ENCODE assay signal across 9 cellular contexts in the genomic region with DNA sequence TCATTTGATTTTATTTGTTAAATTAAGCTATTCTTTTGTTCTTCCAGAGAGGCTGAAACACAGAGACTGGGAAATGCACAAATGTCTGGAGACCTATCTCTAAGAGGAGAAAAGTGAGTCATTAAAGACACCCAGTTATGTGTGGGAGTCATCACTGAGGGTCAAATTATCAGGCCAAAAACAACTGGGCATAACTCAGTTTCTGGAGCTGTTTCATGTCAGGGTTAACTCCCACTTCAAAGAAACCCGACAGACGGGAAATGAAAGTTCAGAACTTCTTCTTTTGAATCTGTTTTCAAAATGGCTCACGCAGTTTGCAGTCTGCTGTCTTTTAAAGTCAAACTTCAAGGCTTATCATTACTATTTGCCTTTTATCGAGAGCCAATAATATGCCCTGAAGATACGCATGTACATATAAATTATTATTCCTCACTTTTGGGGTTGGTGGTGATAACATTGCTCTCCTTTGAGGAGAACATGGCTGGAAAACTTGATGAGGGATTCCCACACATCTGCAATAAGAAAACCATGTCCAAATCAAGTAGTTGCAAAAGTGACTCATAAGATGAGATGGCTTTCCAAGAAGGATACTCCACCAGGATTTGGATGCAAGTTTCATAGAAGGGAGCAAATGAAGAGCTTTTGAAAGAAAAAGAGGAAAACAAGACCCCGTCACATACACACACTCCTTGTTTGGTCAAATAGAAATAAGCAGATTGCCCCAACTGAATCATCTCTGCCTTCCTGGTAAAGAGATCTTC.
DNase-seq lines count a peak whose midpoint lies in the region; ATAC-seq and TF ChIP-seq lines count a peak whose summit lies in the region.
"Had no signal": no experiment of that assay in that cellular context is flagged by ENCODE, and none has a peak within 500 bp of the region (broad histone marks: within the 10 kb centered on the region; RNA-seq: fewer than 3 reads in every experiment).

No MANE protein-coding gene starts in this region.

- WGBS in endodermal cell (ENCODE audit: insufficient coverage in 1 of 2, insufficient read length in 1 of 2), 2 experiments = 82 to 91% methylated on average over 3 to 5 of the region's 6 CpGs

- no peaks in the 10 kb centered on the region for H3K36me3 ChIP-seq in endodermal cell (ENCODE audit: control insufficient read depth, insufficient read depth, low read length)

- in situ Hi-C loops in GM13976 (cut with MboI; ENCODE audit: low sequenced_read_pairs, unreplicated experiment) = no loop called here

- peaks cover 3% of the 10 kb centered on the region; the same call in 1 of the 2 replicates for H3K27me3 Mint-ChIP-seq in HFFc6 (ENCODE audit: insufficient read depth)
- H3K27me3 Mint-ChIP-seq in progenitor cell of endocrine pancreas = no peaks in the 10 kb centered on the region
- H3K27me3 Mint-ChIP-seq in activated T-helper 17 cell treated with anti-CD3 and anti-CD28 coated beads, Interleukin-2, amount 50 U/mL, for 72 hours = no peaks in the 10 kb centered on the region
- H3K27me3 Mint-ChIP-seq in endodermal cell (ENCODE audit: insufficient read depth) = no peaks in the 10 kb centered on the region

- no peak for ATAC-seq in activated T-helper 17 cell treated with anti-CD3 and anti-CD28 coated beads, Interleukin-2, amount 50 U/mL, for 72 hours (replicated peaks)
- ATAC-seq: HCT116 had no signal

- H3K36me3 Mint-ChIP-seq in HFFc6 (ENCODE audit: low read depth) (no peaks in the 10 kb centered on the region), progenitor cell of endocrine pancreas (ENCODE audit: insufficient read depth) (no peaks in the 10 kb centered on the region), endodermal cell (ENCODE audit: low read depth) (no peaks in the 10 kb centered on the region)
- H3K36me3 Mint-ChIP-seq in activated T-helper 17 cell treated with anti-CD3 and anti-CD28 coated beads, Interleukin-2, amount 50 U/mL, for 72 hours (ENCODE audit: low read depth) = no peaks in the 10 kb centered on the region

- no peaks in the 10 kb centered on the region for H3K9me3 Mint-ChIP-seq in HFFc6
- H3K9me3 Mint-ChIP-seq in progenitor cell of endocrine pancreas (ENCODE audit: low read depth) = no peaks in the 10 kb centered on the region
- H3K9me3 Mint-ChIP-seq in activated T-helper 17 cell treated with anti-CD3 and anti-CD28 coated beads, Interleukin-2, amount 50 U/mL, for 72 hours = peaks cover 5% of the 10 kb centered on the region
- H3K9me3 Mint-ChIP-seq in endodermal cell = no peaks in the 10 kb centered on the region

- H3K9ac ChIP-seq in endodermal cell (ENCODE audit: extremely low read depth, low read length, poor library complexity, severe bottlenecking) = no peak overlapping the region

- H3K9me3 ChIP-seq in endodermal cell (ENCODE audit: control insufficient read depth, low read length) = no peaks in the 10 kb centered on the region

- H3K4me3 Mint-ChIP-seq in HFFc6 = no peak overlapping the region
- H3K4me3 Mint-ChIP-seq in progenitor cell of endocrine pancreas (ENCODE audit: low read depth) = no peak overlapping the region
- H3K4me3 Mint-ChIP-seq in activated T-helper 17 cell treated with anti-CD3 and anti-CD28 coated beads, Interleukin-2, amount 50 U/mL, for 72 hours = no peak overlapping the region
- H3K4me3 Mint-ChIP-seq in endodermal cell = no peak overlapping the region

- H3K4me3 ChIP-seq in endodermal cell (ENCODE audit: low read length) = no peak overlapping the region

- H3K4me1 Mint-ChIP-seq in HFFc6 (ENCODE audit: low read depth) (peaks cover 15% of the 10 kb centered on the region), progenitor cell of endocrine pancreas (ENCODE audit: low read depth) (peaks cover 1% of the 10 kb centered on the region), endodermal cell (no peaks in the 10 kb centered on the region)
- no peaks in the 10 kb centered on the region for H3K4me1 Mint-ChIP-seq in activated T-helper 17 cell treated with anti-CD3 and anti-CD28 coated beads, Interleukin-2, amount 50 U/mL, for 72 hours

- H3K27ac ChIP-seq in endodermal cell (ENCODE audit: low read depth, low read length) = no peak overlapping the region

- H3K27ac Mint-ChIP-seq in HFFc6 = no peak overlapping the region
- no peak overlapping the region for H3K27ac Mint-ChIP-seq in progenitor cell of endocrine pancreas
- H3K27ac Mint-ChIP-seq in activated T-helper 17 cell treated with anti-CD3 and anti-CD28 coated beads, Interleukin-2, amount 50 U/mL, for 72 hours = no peak overlapping the region
- no peak overlapping the region for H3K27ac Mint-ChIP-seq in endodermal cell

- DNase-seq in GM13976 (ENCODE audit: low spot score) (peak; percentile 30), HFFc6 (peak; percentile 13), NAMALWA (ENCODE audit: low spot score) (peak; percentile 49), iris pigment epithelial cell (ENCODE audit: low read depth) (peak; percentile 78), progenitor cell of endocrine pancreas (ENCODE audit: low spot score, unreplicated experiment) (no peak), occipital lobe (lab: John Stamatoyannopoulos, UW) (no peak), endodermal cell (no peak)

- H3K4me1 ChIP-seq in endodermal cell (ENCODE audit: control insufficient read depth, insufficient read depth, low read length) = no peaks in the 10 kb centered on the region

- TF ChIP-seq CTCF in GM13976 (IDR thresholded peaks at IDR 0.05; ENCODE audit: borderline replicate concordance, control extremely low read depth, extremely low read depth, insufficient read depth, missing control alignments) (no peak), HFFc6 (IDR thresholded peaks at IDR 0.05) (no peak), progenitor cell of endocrine pancreas (IDR thresholded peaks at IDR 0.05; ENCODE audit: unreplicated experiment) (no peak), endodermal cell (conservative IDR thresholded peaks at IDR 0.05) (no peak)

- no peaks in the 10 kb centered on the region for H3K27me3 ChIP-seq in endodermal cell (ENCODE audit: control insufficient read depth, insufficient read depth, low read length, poor library complexity, severe bottlenecking)

Comparison
In these comparisons a context has a peak if more than half of its experiments do, and no peak if none do; other contexts are left out.
1. DNase-seq: peak in GM13976 (single experiment), HFFc6 (single experiment), NAMALWA (single experiment) and iris pigment epithelial cell (single experiment); none in progenitor cell of endocrine pancreas (single experiment), occipital lobe (single experiment) and endodermal cell (single experiment).